ENCODE assay signal across 9 cellular contexts in the genomic region with DNA sequence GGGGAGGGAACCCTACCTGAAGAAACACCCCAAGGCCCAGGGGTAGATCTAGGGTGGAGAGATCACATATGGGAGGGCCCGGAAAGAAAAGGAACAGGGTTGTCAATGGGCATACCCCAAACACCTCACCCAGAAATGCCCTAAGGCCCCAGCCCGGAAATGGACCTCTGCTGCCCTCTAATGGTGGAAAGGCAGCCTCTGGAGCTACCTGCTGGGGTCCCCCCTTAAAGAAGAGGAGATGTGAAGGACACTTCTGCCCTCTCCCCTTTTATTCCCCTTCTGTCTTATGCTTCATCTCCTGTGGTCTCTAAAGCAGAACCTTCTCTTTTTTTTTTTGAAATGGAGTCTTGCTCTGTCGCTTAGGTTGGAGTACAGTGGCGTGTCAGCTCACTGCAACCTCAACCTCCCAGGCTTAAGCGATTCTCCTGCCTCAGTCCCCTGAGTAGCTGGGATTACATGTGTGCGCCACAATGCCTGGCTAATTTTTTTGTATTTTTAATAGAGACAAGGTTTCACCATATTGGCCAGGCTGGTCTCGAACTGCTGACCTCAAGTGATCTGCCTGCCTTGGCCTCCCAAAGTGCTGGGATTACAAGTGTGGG. TPM values are rescaled to one million over a fixed set of nuclear protein-coding genes. Genes with fewer than 3 reads are reported as not detected.
A peak's percentile ranks its signal among the peaks of the same experiment; 100 is the strongest.
DNase-seq lines count a peak whose midpoint lies in the region; ATAC-seq and TF ChIP-seq lines count a peak whose summit lies in the region.
"Had no signal": no experiment of that assay in that cellular context is flagged by ENCODE, and none has a peak within 500 bp of the region (broad histone marks: within the 10 kb centered on the region; RNA-seq: fewer than 3 reads in every experiment).

No MANE protein-coding gene starts in this region.

- CTCF ChIA-PET in CD8-positive, alpha-beta T cell (lab: Charles Lee), result interaction anchor here (0.6 to 17.2 kb wide), 60 partner anchors 8 to 1072 kb away, joined by 3 to 341 read pairs (median 8); partner anchors contain the start of genes DEF6, FKBP5, PPARD and RPL10A
- CTCF ChIA-PET in Panc1 (lab: Charles Lee), result interaction anchor here (0.6 to 1.6 kb wide), 13 partner anchors 21 to 220 kb away, joined by 3 to 9 read pairs (median 4); no protein-coding TSS in a partner anchor

- peak overlapping the region; percentile 35 for H3K4me3 Mint-ChIP-seq in CD8-positive, alpha-beta T cell
- H3K4me3 Mint-ChIP-seq in activated T-helper 17 cell treated with anti-CD3 and anti-CD28 coated beads, Interleukin-2, amount 50 U/mL, for 72 hours, result no peak overlapping the region
- no peak overlapping the region for H3K4me3 Mint-ChIP-seq in osteocyte (ENCODE audit: unreplicated experiment)

- no peaks in the 10 kb centered on the region for H3K9me3 Mint-ChIP-seq in CD8-positive, alpha-beta T cell
- no peaks in the 10 kb centered on the region for H3K9me3 Mint-ChIP-seq in activated T-helper 17 cell treated with anti-CD3 and anti-CD28 coated beads, Interleukin-2, amount 50 U/mL, for 72 hours
- H3K9me3 Mint-ChIP-seq in osteocyte (ENCODE audit: unreplicated experiment), result no peaks in the 10 kb centered on the region

- no peak overlapping the region for H3K4me3 ChIP-seq in CD8-positive, alpha-beta T cell (ENCODE audit: low read depth, low read length)
- H3K4me3 ChIP-seq in Panc1 (ENCODE audit: low read depth in 2 of 2, low read length in 2 of 2) (no peak overlapping the region), foreskin fibroblast (ENCODE audit: low read depth in 1 of 2, low read length in 2 of 2) (no peak overlapping the region), transverse colon (no peak overlapping the region)
- H3K4me3 ChIP-seq: SK-N-MC had no signal

- H3K36me3 ChIP-seq in CD8-positive, alpha-beta T cell (ENCODE audit: insufficient read depth, low read length), result no peaks in the 10 kb centered on the region
- no peaks in the 10 kb centered on the region for H3K36me3 ChIP-seq in Panc1 (ENCODE audit: control insufficient read depth, insufficient read depth, low read length)
- H3K36me3 ChIP-seq in transverse colon, result no peaks in the 10 kb centered on the region

- H3K27ac ChIP-seq in CD8-positive, alpha-beta T cell (ENCODE audit: low read depth, low read length), result no peak overlapping the region
- H3K27ac ChIP-seq in Panc1 (ENCODE audit: low read length) (no peak overlapping the region), transverse colon (peak overlapping the region in 1 of 4 donors; percentile 31)
- H3K27ac ChIP-seq: SK-N-MC had no signal

- H3K4me1 Mint-ChIP-seq in CD8-positive, alpha-beta T cell (ENCODE audit: low read depth), result peaks cover 49% of the 10 kb centered on the region
- peaks cover 17% of the 10 kb centered on the region for H3K4me1 Mint-ChIP-seq in activated T-helper 17 cell treated with anti-CD3 and anti-CD28 coated beads, Interleukin-2, amount 50 U/mL, for 72 hours
- H3K4me1 Mint-ChIP-seq in osteocyte (ENCODE audit: unreplicated experiment), result peaks cover 30% of the 10 kb centered on the region

- no peak for TF ChIP-seq POLR2A in transverse colon (IDR thresholded peaks at IDR 0.05)

- POLR2A ChIA-PET in CD8-positive, alpha-beta T cell (lab: Charles Lee), result interaction anchor here (0.7 to 2.1 kb wide), 12 partner anchors 9 to 287 kb away, joined by 3 to 9 read pairs (median 4); no protein-coding TSS in a partner anchor
- POLR2A ChIA-PET in Panc1 (lab: Charles Lee), result no interaction called here

- intact Hi-C loops in CD8-positive, alpha-beta T cell (cut with DNase I, micrococcal nuclease), result loop anchor here (1.0 to 5.0 kb wide), 9 partner anchors 8 to 394 kb away; partner anchors contain the start of genes PPARD (in 2 of the 2), FKBP5 (in 1 of the 2) and RPL10A (in 1 of the 2)
- intact Hi-C loops in Panc1 (cut with micrococcal nuclease; ENCODE audit: unreplicated experiment) (loop anchor here (1.0 to 5.0 kb wide), 3 partner anchors 49 to 214 kb away; partner anchors contain the start of gene FKBP5), transverse colon (cut with DNase I; ENCODE audit: low total_unique reads) (loop anchor here (5.0 kb wide), 1 partner anchor 154 kb away; no protein-coding TSS in a partner anchor)

- H3K27me3 ChIP-seq in CD8-positive, alpha-beta T cell (ENCODE audit: insufficient read depth, low read length), result no peaks in the 10 kb centered on the region
- H3K27me3 ChIP-seq in Panc1 (ENCODE audit: control insufficient read depth, insufficient read depth, low read length) (no peaks in the 10 kb centered on the region), transverse colon (no peaks in the 10 kb centered on the region)

- peak; percentile 79 for TF ChIP-seq CTCF in CD8-positive, alpha-beta T cell (IDR thresholded peaks at IDR 0.05)
- TF ChIP-seq CTCF in Panc1 (IDR thresholded peaks at IDR 0.05) (peak; percentile 94), foreskin fibroblast (IDR thresholded peaks at IDR 0.05; ENCODE audit: low read depth, low read length) (peak; percentile 91), osteocyte (IDR thresholded peaks at IDR 0.05) (peak; percentile 96), transverse colon (IDR thresholded peaks at IDR 0.05) (peak; percentile 87 to 94 (median 93))

- WGBS in transverse colon (ENCODE audit: low coverage in 1 of 2), 2 donors, result 60 to 68% methylated on average over 5 to 7 of the region's 7 CpGs

- in situ Hi-C loops in Panc1 (cut with HindIII; ENCODE audit: low pct_unique_long_range_greater_than_20kb, low sequenced_read_pairs), result no loop called here
- in situ Hi-C loops in transverse colon (cut with MboI; ENCODE audit: low pct_ligation_motif_present in 1 of 4, low pct_unique_long_range_greater_than_20kb in 1 of 4, low sequenced_read_pairs in 3 of 4), result loop anchor here (5.0 to 25.0 kb wide), 5 partner anchors 152 to 399 kb away; partner anchors contain the start of gene PPARD (in 1 of the 4)

- H3K4me1 ChIP-seq in CD8-positive, alpha-beta T cell (ENCODE audit: insufficient read depth, low read length), result peaks cover 55% of the 10 kb centered on the region
- H3K4me1 ChIP-seq in Panc1 (ENCODE audit: control insufficient read depth, insufficient read depth, low read length), result peaks cover 5% of the 10 kb centered on the region; the same call in 1 of the 2 replicates
- H3K4me1 ChIP-seq in transverse colon, result peaks cover 24 to 61% (median 46%) of the 10 kb centered on the region in 4 donors

- BruUV-seq in Panc1 (replicated peaks; lab: Mats Ljungman, UMichigan), result no TSS peak

- no peaks in the 10 kb centered on the region for H3K9me3 ChIP-seq in CD8-positive, alpha-beta T cell (ENCODE audit: low read length)
- H3K9me3 ChIP-seq in Panc1 (ENCODE audit: control insufficient read depth, insufficient read depth, low read depth, low read length), result no peaks in the 10 kb centered on the region
- no peaks in the 10 kb centered on the region for H3K9me3 ChIP-seq in transverse colon

- TF ChIP-seq EP300 in transverse colon (IDR thresholded peaks at IDR 0.05; ENCODE audit: low read depth), result no peak

- H3K27me3 Mint-ChIP-seq in CD8-positive, alpha-beta T cell (ENCODE audit: low read depth), result no peaks in the 10 kb centered on the region
- H3K27me3 Mint-ChIP-seq in activated T-helper 17 cell treated with anti-CD3 and anti-CD28 coated beads, Interleukin-2, amount 50 U/mL, for 72 hours, result no peaks in the 10 kb centered on the region
- no peaks in the 10 kb centered on the region for H3K27me3 Mint-ChIP-seq in osteocyte (ENCODE audit: unreplicated experiment)

- H3K36me3 Mint-ChIP-seq in CD8-positive, alpha-beta T cell, result peaks cover 3% of the 10 kb centered on the region
- no peaks in the 10 kb centered on the region for H3K36me3 Mint-ChIP-seq in activated T-helper 17 cell treated with anti-CD3 and anti-CD28 coated beads, Interleukin-2, amount 50 U/mL, for 72 hours (ENCODE audit: low read depth)
- H3K36me3 Mint-ChIP-seq in osteocyte (ENCODE audit: unreplicated experiment), result no peaks in the 10 kb centered on the region

- peak; percentile 69 to 94 (median 86) for DNase-seq in CD8-positive, alpha-beta T cell
- DNase-seq in HK-2 (ENCODE audit: unreplicated experiment) (peak; percentile 59), Panc1 (ENCODE audit: low read depth, low spot score) (no peak), foreskin fibroblast (peak in 1 of 2 donors; percentile 84), osteocyte (ENCODE audit: extremely low spot score, unreplicated experiment) (peak; percentile 91), transverse colon (peak; percentile 89)

- peak; percentile 26 for ATAC-seq in CD8-positive, alpha-beta T cell
- ATAC-seq in Panc1 (peak; percentile 54), HG02870 (IDR thresholded peaks at IDR 0.05; ENCODE audit: unreplicated experiment) (no peak)
- ATAC-seq in activated T-helper 17 cell treated with anti-CD3 and anti-CD28 coated beads, Interleukin-2, amount 50 U/mL, for 72 hours (replicated peaks), result peak; percentile 38

- H3K27ac Mint-ChIP-seq in CD8-positive, alpha-beta T cell, result peak overlapping the region; percentile 45
- H3K27ac Mint-ChIP-seq in activated T-helper 17 cell treated with anti-CD3 and anti-CD28 coated beads, Interleukin-2, amount 50 U/mL, for 72 hours, result no peak overlapping the region
- no peak overlapping the region for H3K27ac Mint-ChIP-seq in osteocyte (ENCODE audit: unreplicated experiment)

RNA-seq across cellular contexts. Expression of gene ARMC12, which starts 0.4 kb away (rescaled TPM):
- 1 to 10 TPM; 1.1 to 1.5 TPM for total RNA-seq in CD8-positive, alpha-beta T cell
- total RNA-seq in Panc1 (2021; ENCODE audit: unreplicated experiment), result 1.4 TPM
- 0.99 TPM for polyA plus RNA-seq in Panc1 (2012; ENCODE audit: insufficient read length)
- total RNA-seq in activated T-helper 17 cell treated with anti-CD3 and anti-CD28 coated beads, Interleukin-2, amount 50 U/mL, for 72 hours, result 1 to 10 TPM; 1.8 to 1.9 TPM
- total RNA-seq in osteocyte, result 1.3 and 2.5 TPM in 2 replicates
- 1 to 10 TPM in 1 of 4 donors, under 1 TPM in 1, not detected in 2; 0.68 to 1.5 TPM for total RNA-seq in transverse colon

RNA-seq across cellular contexts. Expression of gene CLPSL2, which starts 40.0 kb away (rescaled TPM):
- total RNA-seq in CD8-positive, alpha-beta T cell, result not detected
- total RNA-seq in Panc1 (2021; ENCODE audit: unreplicated experiment) (0.57 TPM), osteocyte (not detected in 2 replicates), transverse colon (not detected)
- polyA plus RNA-seq in Panc1 (2012; ENCODE audit: insufficient read length), result not detected
- not detected for total RNA-seq in activated T-helper 17 cell treated with anti-CD3 and anti-CD28 coated beads, Interleukin-2, amount 50 U/mL, for 72 hours

RNA-seq across cellular contexts. Expression of gene CLPSL1, which starts 44.4 kb away (rescaled TPM):
- not detected for total RNA-seq in CD8-positive, alpha-beta T cell
- total RNA-seq in Panc1 (2021; ENCODE audit: unreplicated experiment) (not detected), osteocyte (not detected in 2 replicates), transverse colon (not detected)
- not detected for polyA plus RNA-seq in Panc1 (2012; ENCODE audit: insufficient read length)
- total RNA-seq in activated T-helper 17 cell treated with anti-CD3 and anti-CD28 coated beads, Interleukin-2, amount 50 U/mL, for 72 hours, result not detected

RNA-seq across cellular contexts. Expression of gene FKBP5, which starts 47.7 kb away (rescaled TPM):
- total RNA-seq in CD8-positive, alpha-beta T cell, result 10 to 100 TPM; 25.7 to 27.1 TPM
- total RNA-seq in Panc1 (2021; ENCODE audit: unreplicated experiment) (25.2 TPM), osteocyte (108 and 112 TPM in 2 replicates), transverse colon (100 to 1,000 TPM in 3 of 4 donors, 10 to 100 TPM in 1; 82.8 to 299 (median 254) TPM)
- 14.9 TPM for polyA plus RNA-seq in Panc1 (2012; ENCODE audit: insufficient read length)
- 100 to 1,000 TPM in 1 of 2 donors, 10 to 100 TPM in 1; 39.9 to 101 TPM for total RNA-seq in activated T-helper 17 cell treated with anti-CD3 and anti-CD28 coated beads, Interleukin-2, amount 50 U/mL, for 72 hours
